In genomic region chr12:64404470-64405446, GRCh38 we compare ENCODE assay signal across 8 cellular contexts. TPM values are rescaled to one million over a fixed set of nuclear protein-coding genes. Genes with fewer than 3 reads are reported as not detected.
A peak's percentile ranks its signal among the peaks of the same experiment; 100 is the strongest.
DNase-seq lines count a peak whose midpoint lies in the region; ATAC-seq and TF ChIP-seq lines count a peak whose summit lies in the region.

No MANE protein-coding gene starts in this region.

- H3K27ac ChIP-seq in DOHH2 (ENCODE audit: low read depth, low read length) (peak overlapping the region; percentile 81), HUES64 (ENCODE audit: low read depth, low read length) (peak overlapping the region; percentile 96), adrenal gland (peak overlapping the region; percentile 68 to 99 (median 96)), left ventricle myocardium inferior (replicated peaks) (peak overlapping the region; percentile 96), prostate gland (peak overlapping the region; percentile 95 to 98)

- DNase-seq in SW480 (ENCODE audit: low spot score) (peak; percentile 86), adrenal gland (peak in 6 of 7 donors; percentile 63 to 73 (median 70)), left ventricle myocardium inferior (peak; percentile 40), prostate gland (ENCODE audit: low spot score) (peak; percentile 27), cortex of kidney (lab: John Stamatoyannopoulos, UW) (no peak)

- no peaks in the 10 kb centered on the region for H3K9me2 ChIP-seq in DOHH2 (replicated peaks; ENCODE audit: control insufficient read depth, low read length)

- H3K36me3 ChIP-seq in DOHH2 (ENCODE audit: control insufficient read depth, low read length) (peaks cover 26% of the 10 kb centered on the region), HUES64 (ENCODE audit: insufficient read depth, low read length) (peaks cover 8% of the 10 kb centered on the region), adrenal gland (replicated peaks in 1 of 2) (no peaks in the 10 kb centered on the region), left ventricle myocardium inferior (peaks cover under 1% of the 10 kb centered on the region), prostate gland (no peaks in the 10 kb centered on the region)

- H3K79me2 ChIP-seq in DOHH2 (ENCODE audit: control insufficient read depth, low read length) = peaks cover 54% of the 10 kb centered on the region

- ATAC-seq in GM21390 (IDR thresholded peaks at IDR 0.05; ENCODE audit: unreplicated experiment) = peak; percentile 25

- peak overlapping the region; percentile 99 for H3K9ac ChIP-seq in HUES64 (ENCODE audit: low read depth, low read length)

- 1% methylated on average over 85 of the region's 85 CpGs for WGBS in HUES64
- 0 to 1% (median 1%) methylated on average over 17 to 85 of the region's 85 CpGs for WGBS in adrenal gland, 4 donors
- WGBS in prostate gland = under 1% methylated on average over 37 of the region's 85 CpGs

- no peak for TF ChIP-seq CTCF in DOHH2 (IDR thresholded peaks at IDR 0.05; ENCODE audit: low read depth, low read length, poor library complexity, severe bottlenecking)
- no peak for TF ChIP-seq CTCF in adrenal gland (IDR thresholded peaks at IDR 0.05)
- TF ChIP-seq CTCF in left ventricle myocardium inferior (IDR thresholded peaks at IDR 0.05; ENCODE audit: borderline replicate concordance) = no peak
- TF ChIP-seq CTCF in prostate gland (IDR thresholded peaks at IDR 0.05) = no peak

- no peaks in the 10 kb centered on the region for H3K27me3 ChIP-seq in DOHH2 (ENCODE audit: control insufficient read depth, low read length)
- H3K27me3 ChIP-seq in HUES64 (ENCODE audit: insufficient read depth, low read length) = no peaks in the 10 kb centered on the region
- H3K27me3 ChIP-seq in adrenal gland = no peaks in the 10 kb centered on the region
- H3K27me3 ChIP-seq in left ventricle myocardium inferior (ENCODE audit: low read depth) = no peaks in the 10 kb centered on the region
- H3K27me3 ChIP-seq in prostate gland (replicated peaks; ENCODE audit: insufficient read depth) = no peaks in the 10 kb centered on the region

- no peaks in the 10 kb centered on the region for H3K9me3 ChIP-seq in DOHH2 (ENCODE audit: control insufficient read depth, insufficient read depth, low read length)
- H3K9me3 ChIP-seq in HUES64 (ENCODE audit: insufficient read depth, low read depth, low read length) = no peaks in the 10 kb centered on the region
- no peaks in the 10 kb centered on the region for H3K9me3 ChIP-seq in adrenal gland (replicated peaks in 1 of 3)
- no peaks in the 10 kb centered on the region for H3K9me3 ChIP-seq in left ventricle myocardium inferior (replicated peaks)
- no peaks in the 10 kb centered on the region for H3K9me3 ChIP-seq in prostate gland

- H3K4me1 ChIP-seq in DOHH2 (ENCODE audit: control insufficient read depth, low read length) (peaks cover 22% of the 10 kb centered on the region), HUES64 (ENCODE audit: insufficient read depth, low read length) (peaks cover 18% of the 10 kb centered on the region), adrenal gland (replicated peaks in 1 of 2) (peaks cover 12 to 24% of the 10 kb centered on the region in 2 donors), left ventricle myocardium inferior (peaks cover 23% of the 10 kb centered on the region), prostate gland (replicated peaks) (peaks cover 3% of the 10 kb centered on the region)

- peak overlapping the region; percentile 73 for H3K4me2 ChIP-seq in DOHH2 (ENCODE audit: low read length)

- H3F3A ChIP-seq in DOHH2 (ENCODE audit: control insufficient read depth, insufficient read depth) = 0 out of 2 replicates have a peak, but pooled peaks cover under 1% of the 10 kb centered on the region

- no peaks in the 10 kb centered on the region for H4K20me1 ChIP-seq in DOHH2 (ENCODE audit: control insufficient read depth, insufficient read depth, low read depth, low read length)

- intact Hi-C loops in adrenal gland (cut with DNase I) (no loop called here), left ventricle myocardium inferior (cut with micrococcal nuclease) (no loop called here), prostate gland (cut with DNase I) (loop anchor here (10.0 kb wide), 1 partner anchor 560 kb away; the partner anchor contains the start of gene SRGAP1)

- H3K4me3 ChIP-seq in DOHH2 (ENCODE audit: low read length) = peak overlapping the region; percentile 89
- H3K4me3 ChIP-seq in HUES64 (ENCODE audit: low read length) = peak overlapping the region; percentile 96
- peak overlapping the region; percentile 26 to 96 (median 79) for H3K4me3 ChIP-seq in adrenal gland
- peak overlapping the region; percentile 87 for H3K4me3 ChIP-seq in left ventricle myocardium inferior
- peak overlapping the region; percentile 93 to 97 for H3K4me3 ChIP-seq in prostate gland

- peak; percentile 81 to 84 for TF ChIP-seq POLR2A in adrenal gland (IDR thresholded peaks at IDR 0.05)
- no peak for TF ChIP-seq POLR2A in prostate gland (IDR thresholded peaks at IDR 0.05)

RNA-seq across cellular contexts. Expression of gene XPOT, which starts 0.6 kb away (rescaled TPM):
- polyA plus RNA-seq in HUES64 (2013, experiment 1 of 2) = 70.9 TPM
- 64.0 TPM for polyA plus RNA-seq in HUES64 (2013, experiment 2 of 2)
- total RNA-seq in adrenal gland (10 to 100 TPM; 30.6 to 59.1 (median 47.5) TPM), left ventricle myocardium inferior (27.8 TPM), prostate gland (10 to 100 TPM; 30.4 to 36.8 TPM)
- polyA plus RNA-seq in adrenal gland = 10 to 100 TPM; 12.4 to 59.6 (median 14.7) TPM

RNA-seq across cellular contexts. Expression of gene C12orf56, which starts 14.2 kb away (rescaled TPM):
- 1.4 TPM for polyA plus RNA-seq in HUES64 (2013, experiment 1 of 2)
- polyA plus RNA-seq in HUES64 (2013, experiment 2 of 2) = 2.0 TPM
- total RNA-seq in adrenal gland (not detected), left ventricle myocardium inferior (not detected), prostate gland (1 to 10 TPM in 1 of 2 donors, under 1 TPM in 1; 0.91 to 2.1 TPM)
- under 1 TPM in 1 of 3 donors, not detected in 2; 0.07 TPM for polyA plus RNA-seq in adrenal gland

RNA-seq across cellular contexts. Expression of gene TBK1, which starts 47.2 kb away (rescaled TPM):
- polyA plus RNA-seq in HUES64 (2013, experiment 1 of 2) = 17.5 TPM
- polyA plus RNA-seq in HUES64 (2013, experiment 2 of 2) = 16.3 TPM
- total RNA-seq in adrenal gland = 10 to 100 TPM; 19.0 to 38.3 (median 25.5) TPM
- polyA plus RNA-seq in adrenal gland = 10 to 100 TPM; 16.0 to 48.3 (median 18.6) TPM
- total RNA-seq in left ventricle myocardium inferior = 11.5 TPM
- total RNA-seq in prostate gland = 10 to 100 TPM; 25.9 to 33.6 TPM
